ENCODE assay signal across 23 cellular contexts in genomic region chr20:46903937-46904336, GRCh38. TPM values are rescaled to one million over a fixed set of nuclear protein-coding genes. Genes with fewer than 3 reads are reported as not detected.
DNase-seq lines count a peak whose midpoint lies in the region; ATAC-seq and TF ChIP-seq lines count a peak whose summit lies in the region.
"Had no signal": no experiment of that assay in that cellular context is flagged by ENCODE, and none has a peak within 500 bp of the region (broad histone marks: within the 10 kb centered on the region; RNA-seq: fewer than 3 reads in every experiment).

No MANE protein-coding gene starts in this region.

- peak overlapping the region; percentile 70 for H4K91ac ChIP-seq in trophoblast cell (ENCODE audit: low read depth, low read length)

- no peak overlapping the region for H3K27ac Mint-ChIP-seq in GM23338
- H3K27ac Mint-ChIP-seq: CD14-positive monocyte; CD4-positive, alpha-beta T cell; CD8-positive, alpha-beta memory T cell; H9 had no signal

- no peaks in the 10 kb centered on the region; the same call in 1 of the 3 replicates for H3K4me1 Mint-ChIP-seq in GM23338
- H3K4me1 Mint-ChIP-seq: CD8-positive, alpha-beta memory T cell had no signal

- no peaks in the 10 kb centered on the region for H3K36me3 ChIP-seq in GM23338 (ENCODE audit: insufficient read depth)
- H3K36me3 ChIP-seq in RWPE2 (ENCODE audit: low read depth): no peaks in the 10 kb centered on the region
- H3K36me3 ChIP-seq in trophoblast cell (ENCODE audit: control insufficient read depth in 1 of 2, insufficient read depth in 2 of 2, low read length in 2 of 2): no peaks in the 10 kb centered on the region
- H3K36me3 ChIP-seq: BE2C; BLaER1 treated with 17β-estradiol and CSF1 and Interleukin-3, amounts not matched to agents 10 nM and 100 nM had no signal

- no peaks in the 10 kb centered on the region for H3F3A ChIP-seq in GM23338 (replicated peaks; ENCODE audit: low read depth)

- no peak overlapping the region for H3K4ac ChIP-seq in trophoblast cell (ENCODE audit: low read depth, low read length)

- H3K9me2 ChIP-seq in GM23338 (ENCODE audit: insufficient read depth): no peaks in the 10 kb centered on the region

- no peaks in the 10 kb centered on the region for H3K9me3 Mint-ChIP-seq in GM23338
- H3K9me3 Mint-ChIP-seq: CD4-positive, alpha-beta T cell; CD8-positive, alpha-beta memory T cell; H9 had no signal

- H3K79me2 ChIP-seq in GM23338 (replicated peaks; ENCODE audit: insufficient read depth): no peaks in the 10 kb centered on the region
- no peaks in the 10 kb centered on the region for H3K79me2 ChIP-seq in trophoblast cell (ENCODE audit: control insufficient read depth, insufficient read depth, low read length, poor library complexity)

- H2AK5ac ChIP-seq in trophoblast cell (ENCODE audit: low read length): no peak overlapping the region

- H3K27me3 Mint-ChIP-seq in GM23338 (ENCODE audit: insufficient read depth, low read depth, poor library complexity): peaks cover 4% of the 10 kb centered on the region

- no peak overlapping the region for H4K12ac ChIP-seq in trophoblast cell (ENCODE audit: low read depth, low read length)

- H3K14ac ChIP-seq in trophoblast cell (ENCODE audit: low read length): peak overlapping the region; percentile 27

- H3K27me3 ChIP-seq in GM23338 (ENCODE audit: insufficient read depth) (no peaks in the 10 kb centered on the region), RWPE2 (ENCODE audit: insufficient read depth, poor library complexity, severe bottlenecking) (no peaks in the 10 kb centered on the region), trophoblast cell (ENCODE audit: insufficient read depth, low read length) (no peaks in the 10 kb centered on the region)
- H3K27me3 ChIP-seq: BLaER1 treated with 17β-estradiol and CSF1 and Interleukin-3, amounts not matched to agents 10 nM and 100 nM had no signal

- H2BK12ac ChIP-seq in trophoblast cell (ENCODE audit: low read length): peak overlapping the region; percentile 75

- no CpG with 5 or more reads among the region's 7 CpGs for WGBS in trophoblast cell (ENCODE audit: extremely low coverage, insufficient coverage, insufficient read length)

- H2AFZ ChIP-seq in GM23338 (no peak overlapping the region), trophoblast cell (ENCODE audit: insufficient read depth, low read length, poor library complexity) (no peak overlapping the region)
- H2AFZ ChIP-seq: GM23248 had no signal

- H3K27ac ChIP-seq in GM23338 (ENCODE audit: low read depth) (no peak overlapping the region), RWPE2 (ENCODE audit: poor library complexity, severe bottlenecking) (no peak overlapping the region), trophoblast cell (ENCODE audit: low read depth, low read length) (no peak overlapping the region)
- H3K27ac ChIP-seq: A549; BLaER1 treated with 17β-estradiol and CSF1 and Interleukin-3, amounts not matched to agents 10 nM and 100 nM; GM23248 had no signal

- H2BK120ac ChIP-seq in trophoblast cell (ENCODE audit: insufficient read depth, low read length, poor library complexity): peak overlapping the region; percentile 26

- H3K18ac ChIP-seq in trophoblast cell (ENCODE audit: low read length): peak overlapping the region; percentile 19

- H3K79me1 ChIP-seq in trophoblast cell (ENCODE audit: low read length): peaks cover 10% of the 10 kb centered on the region

- H3K4me3 Mint-ChIP-seq in GM23338: no peak overlapping the region
- H3K4me3 Mint-ChIP-seq: CD14-positive monocyte; CD4-positive, alpha-beta T cell; CD8-positive, alpha-beta memory T cell; H9 had no signal

- no peaks in the 10 kb centered on the region for H4K20me1 ChIP-seq in GM23338 (replicated peaks; ENCODE audit: insufficient read depth)
- H4K20me1 ChIP-seq: BLaER1 treated with 17β-estradiol and CSF1 and Interleukin-3, amounts not matched to agents 10 nM and 100 nM had no signal

- H3K4me2 ChIP-seq in GM23338: no peak overlapping the region; the same call in 1 of the 2 replicates
- no peak overlapping the region for H3K4me2 ChIP-seq in trophoblast cell (ENCODE audit: low read length)
- H3K4me2 ChIP-seq: A549; BLaER1 treated with 17β-estradiol and CSF1 and Interleukin-3, amounts not matched to agents 10 nM and 100 nM had no signal

- no peak overlapping the region for H4K8ac ChIP-seq in trophoblast cell (ENCODE audit: low read depth, low read length)

- H2BK5ac ChIP-seq in trophoblast cell (ENCODE audit: low read depth, low read length, poor library complexity): no peak overlapping the region

- H3K4me1 ChIP-seq in GM23338 (ENCODE audit: insufficient read depth) (no peaks in the 10 kb centered on the region; the same call in 1 of the 2 replicates), RWPE2 (ENCODE audit: insufficient read depth, poor library complexity, severe bottlenecking) (peaks cover 13% of the 10 kb centered on the region), trophoblast cell (ENCODE audit: control insufficient read depth in 1 of 2, insufficient read depth in 2 of 2, low read length in 2 of 2) (peaks cover 21 to 26% of the 10 kb centered on the region in 2 experiments)
- H3K4me1 ChIP-seq: A549, BE2C had no signal

- no peaks in the 10 kb centered on the region for H3K9me3 ChIP-seq in RWPE2 (ENCODE audit: severe bottlenecking)
- H3K9me3 ChIP-seq in trophoblast cell (ENCODE audit: insufficient read depth, low read depth, low read length): no peaks in the 10 kb centered on the region
- H3K9me3 ChIP-seq: A549; BE2C; BLaER1 treated with 17β-estradiol and CSF1 and Interleukin-3, amounts not matched to agents 10 nM and 100 nM had no signal

- H3K23ac ChIP-seq in trophoblast cell (ENCODE audit: low read length): no peak overlapping the region

- ATAC-seq in GM23338 (peak; percentile 61; the same call in 2 of the 3 replicates), RWPE2 (ENCODE audit: low read depth) (no peak), GM19467 (IDR thresholded peaks at IDR 0.05; ENCODE audit: unreplicated experiment) (no peak), GM21723 (IDR thresholded peaks at IDR 0.05; ENCODE audit: unreplicated experiment) (no peak)
- ATAC-seq: A549, GM12878, HCT116 had no signal

- no peaks in the 10 kb centered on the region for H3K36me3 Mint-ChIP-seq in GM23338 (ENCODE audit: low read depth)
- H3K36me3 Mint-ChIP-seq: CD14-positive monocyte; CD8-positive, alpha-beta memory T cell had no signal

- H3K4me3 ChIP-seq in GM23338 (no peak overlapping the region), RWPE2 (ENCODE audit: severe bottlenecking) (no peak overlapping the region), trophoblast cell (ENCODE audit: low read depth, low read length) (no peak overlapping the region)
- H3K4me3 ChIP-seq: A549; BLaER1 treated with 17β-estradiol and CSF1 and Interleukin-3, amounts not matched to agents 10 nM and 100 nM; GM12878; GM23248 had no signal

- TF ChIP-seq CTCF in GM23338 (conservative IDR thresholded peaks at IDR 0.05; ENCODE audit: low read depth in 2 of 2) (no peak), RWPE2 (IDR thresholded peaks at IDR 0.05; ENCODE audit: poor library complexity, severe bottlenecking) (no peak)

- H3K9ac ChIP-seq in trophoblast cell (ENCODE audit: low read length): no peak overlapping the region
- H3K9ac ChIP-seq: BLaER1 treated with 17β-estradiol and CSF1 and Interleukin-3, amounts not matched to agents 10 nM and 100 nM; GM23248 had no signal

- DNase-seq in GM23338 (ENCODE audit: low spot score) (no peak), RWPE2 (ENCODE audit: low spot score) (peak; percentile 58), trophoblast cell (no peak), NCI-H748 (lab: John Stamatoyannopoulos, UW; ENCODE audit: unreplicated experiment) (no peak)
- DNase-seq: 8988T; ACHN; AML-193; BE2C; CD4-positive, alpha-beta T cell; CD8-positive, alpha-beta memory T cell; DMS 273 treated with DMSO at 0.1 percent for 48 hours; DMS79; EL; GDM1; GM23248; H9 had no signal

RNA-seq across cellular contexts. Expression of gene EYA2, which starts 9.3 kb away (rescaled TPM):
- 0.16 and 0.56 TPM in 2 replicates for total RNA-seq in GM23338 (2014; rRNA removed; shearing (Covaris generic))
- polyA plus RNA-seq in GM23338 (2016; fragmentation: Nextera tagmentation; extraction: Ambion mirVana): 0.50 and 0.94 TPM in 2 replicates
- polyA plus RNA-seq in trophoblast cell (2013): 15.1 and 15.8 TPM in 2 replicates
- total RNA-seq: CD4-positive, alpha-beta T cell; CD8-positive, alpha-beta memory T cell; GM12878; GM23248 had no signal
- polyA plus RNA-seq: CD8-positive, alpha-beta memory T cell had no signal
